8 cellular contexts compared by ENCODE assay signal in the genomic region with DNA sequence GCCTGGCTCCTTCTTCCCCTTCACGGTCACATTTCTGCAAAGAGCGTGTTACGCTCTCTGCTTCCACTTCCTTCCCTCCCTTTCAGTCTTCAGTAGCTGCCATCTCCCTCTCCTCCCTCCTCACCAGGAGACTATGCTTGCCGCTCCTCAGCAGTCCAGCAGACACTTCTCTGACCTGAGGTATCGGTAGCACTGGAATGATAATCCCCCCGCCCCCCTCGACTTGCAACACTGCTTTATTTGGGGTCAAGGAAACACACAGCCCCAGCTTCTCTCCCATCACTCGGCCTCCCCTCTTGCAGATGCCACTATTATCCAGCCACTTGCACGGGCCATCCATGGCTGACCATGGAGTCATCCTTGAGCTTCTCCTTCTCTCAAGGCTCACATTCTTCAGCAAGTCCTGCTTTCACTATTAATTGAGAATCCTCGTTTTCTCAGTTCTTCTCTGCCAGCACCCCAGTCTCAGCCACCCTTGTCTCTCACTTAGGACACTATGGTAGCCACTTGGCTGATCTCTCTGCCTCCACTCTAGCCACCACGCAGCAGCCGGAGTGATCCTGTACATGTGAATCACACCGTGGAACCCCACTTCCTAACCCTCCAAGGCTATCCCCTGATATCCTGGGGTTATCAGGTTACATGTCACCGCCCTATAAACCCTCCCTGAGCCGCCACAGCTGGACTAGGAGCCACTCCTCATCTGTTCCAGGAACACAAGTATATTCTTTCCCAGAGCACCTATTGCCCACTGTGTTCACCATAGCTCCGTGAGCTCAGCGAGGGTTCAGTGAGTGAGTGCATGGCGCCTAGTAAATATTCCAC. TPM values are rescaled to one million over a fixed set of nuclear protein-coding genes. Genes with fewer than 3 reads are reported as not detected.
DNase-seq lines count a peak whose midpoint lies in the region; ATAC-seq, FAIRE-seq and TF ChIP-seq lines count a peak whose summit lies in the region.

No MANE protein-coding gene starts in this region.

- no peak for TF ChIP-seq POLR2A in H1 (IDR thresholded peaks at IDR 0.05; ENCODE audit: control extremely low read depth in 1 of 2, low read depth in 2 of 2, low read length in 2 of 2)

- peak overlapping the region; percentile 75; the same call in 1 of the 2 replicates for H2BK12ac ChIP-seq in H1 (ENCODE audit: low read depth, low read length)

- no peak overlapping the region; the same call in 1 of the 2 replicates for H4K8ac ChIP-seq in H1 (ENCODE audit: extremely low read depth, insufficient read depth, low read length)

- TF ChIP-seq RAD21 in H1 (IDR thresholded peaks at IDR 0.05 in 1 of 2, conservative IDR thresholded peaks at IDR 0.05 in 1 of 2; ENCODE audit: low read depth in 2 of 2, low read length in 2 of 2): no peak

- peaks cover 52% of the 10 kb centered on the region for H3K4me1 Mint-ChIP-seq in T-helper 17 cell

- no peaks in the 10 kb centered on the region for H3K9me3 ChIP-seq in T-helper 17 cell (ENCODE audit: control insufficient read depth, low read length, poor library complexity, severe bottlenecking)
- H3K9me3 ChIP-seq in H1 (ENCODE audit: insufficient read depth in 2 of 2, low read depth in 1 of 2, low read length in 1 of 2): no peaks in the 10 kb centered on the region
- H3K9me3 ChIP-seq in muscle layer of duodenum (ENCODE audit: control insufficient read depth in 1 of 2, low read length in 2 of 2): no peaks in the 10 kb centered on the region

- peak overlapping the region; percentile 23 for H3K4me3 ChIP-seq in AG09309 (ENCODE audit: control insufficient read depth, low read depth, low read length)
- H3K4me3 ChIP-seq in H1 (ENCODE audit: extremely low read depth in 1 of 4, insufficient read depth in 2 of 4, low read depth in 3 of 4, low read length in 4 of 4): peak overlapping the region; percentile 39 to 87 (median 68); a peak in 5 of 8 replicates
- H3K4me3 ChIP-seq in muscle layer of duodenum (ENCODE audit: low read depth in 1 of 2, low read length in 2 of 2): peak overlapping the region; percentile 72 to 86

- peak overlapping the region; percentile 100 for H2AFZ ChIP-seq in H1 (ENCODE audit: low read length)

- peak overlapping the region; percentile 24; the same call in 1 of the 2 replicates for H2BK20ac ChIP-seq in H1 (ENCODE audit: low read length)

- H4K91ac ChIP-seq in H1 (replicated peaks; ENCODE audit: insufficient read length, low read length): peak overlapping the region; percentile 20

- DNase-seq in AG09309 (ENCODE audit: low read depth) (no peak), HK-2 (ENCODE audit: unreplicated experiment) (peak; percentile 49), T-helper 17 cell (no peak), H1 (ENCODE audit: low read depth in 1 of 2, low spot score in 2 of 2) (no peak), mucosa of gallbladder (ENCODE audit: low spot score) (no peak), foreskin melanocyte (no peak)

- peak overlapping the region; percentile 22 for H2BK120ac ChIP-seq in H1 (replicated peaks; ENCODE audit: low read depth, low read length)

- H3K27ac Mint-ChIP-seq in T-helper 17 cell: peak overlapping the region; percentile 99

- CTCF ChIA-PET in H1 (lab: Charles Lee; ENCODE audit: partially characterized antibody): interaction anchor here (0.6 to 5.5 kb wide), 48 partner anchors 8 to 554 kb away, joined by 3 to 62 read pairs (median 4); a partner anchor contains a TSS

- H3K27me3 ChIP-seq in H1 (replicated peaks in 1 of 4; ENCODE audit: control insufficient read depth in 3 of 4, extremely low read depth in 1 of 4, insufficient read depth in 3 of 4, low read length in 3 of 4): no peaks in the 10 kb centered on the region; a peak in 2 of 7 replicates
- no peaks in the 10 kb centered on the region for H3K27me3 ChIP-seq in muscle layer of duodenum (ENCODE audit: low read depth, low read length)

- no peak overlapping the region for H3K14ac ChIP-seq in H1 (ENCODE audit: insufficient read length)

- no peak overlapping the region for H3K9ac ChIP-seq in H1 (replicated peaks in 1 of 4; ENCODE audit: extremely low read depth in 1 of 4, low read depth in 3 of 4, low read length in 3 of 4)

- H3K23me2 ChIP-seq in H1 (ENCODE audit: low read depth, low read length): peaks cover 8% of the 10 kb centered on the region; the same call in 1 of the 2 replicates

- H4K20me1 ChIP-seq in H1 (replicated peaks in 1 of 2; ENCODE audit: control insufficient read depth in 1 of 2, insufficient read depth in 2 of 2, low read length in 2 of 2): no peaks in the 10 kb centered on the region

- H3K18ac ChIP-seq in H1 (ENCODE audit: extremely low read depth, low read length): no peak overlapping the region; the same call in 1 of the 2 replicates

- no peak overlapping the region for H2BK5ac ChIP-seq in H1 (ENCODE audit: low read depth, low read length)

- TF ChIP-seq CTCF in AG09309 (IDR thresholded peaks at IDR 0.05; ENCODE audit: control insufficient read depth, insufficient read depth, low read depth, low read length, missing control alignments) (no peak), H1 (IDR thresholded peaks at IDR 0.05; ENCODE audit: control extremely low read depth in 1 of 3, insufficient read depth in 1 of 3, low read depth in 1 of 3, low read length in 3 of 3) (no peak)

- H2AK5ac ChIP-seq in H1 (ENCODE audit: low read depth, low read length): no peak overlapping the region

- no peak for FAIRE-seq in H1 (lab: Jason Lieb, UNC)

- H3K23ac ChIP-seq in H1 (ENCODE audit: insufficient read length): no peak overlapping the region

- no peak for TF ChIP-seq EP300 in H1 (IDR thresholded peaks at IDR 0.05; ENCODE audit: borderline replicate concordance in 1 of 2, low read depth in 2 of 2, low read length in 2 of 2)

- no peak overlapping the region for H3K4ac ChIP-seq in H1 (replicated peaks; ENCODE audit: insufficient read length, low read depth, low read length)

- peak overlapping the region; percentile 95; the same call in 1 of the 2 replicates for H2BK15ac ChIP-seq in H1 (ENCODE audit: low read length)

- ATAC-seq in GM18511 (IDR thresholded peaks at IDR 0.05; ENCODE audit: unreplicated experiment): peak; percentile 14
- peak; percentile 24 for ATAC-seq in T-helper 17 cell

- H3K4me1 ChIP-seq in H1 (replicated peaks in 1 of 4; ENCODE audit: control insufficient read depth in 3 of 4, insufficient read depth in 4 of 4, low read length in 3 of 4) (peaks cover 6 to 12% (median 9%) of the 10 kb centered on the region in 4 experiments; a peak in 6 of 7 replicates), muscle layer of duodenum (ENCODE audit: control insufficient read depth in 1 of 2, insufficient read depth in 2 of 2, low read length in 2 of 2) (peaks cover 4 to 27% of the 10 kb centered on the region in 2 donors)

- H3K56ac ChIP-seq in H1 (replicated peaks; ENCODE audit: insufficient read length, low read depth, low read length): no peak overlapping the region

- H3K4me2 ChIP-seq in H1 (ENCODE audit: insufficient read depth in 1 of 2, low read depth in 2 of 2, low read length in 2 of 2): peak overlapping the region; percentile 46 to 68

- POLR2A ChIA-PET in H1 (lab: Charles Lee; ENCODE audit: partially characterized antibody): interaction anchor here (0.8 to 1.7 kb wide), 2 partner anchors 264 to 296 kb away, joined by 3 to 6 read pairs; a partner anchor contains a TSS

- H3K79me1 ChIP-seq in H1 (ENCODE audit: low read depth, low read length): no peaks in the 10 kb centered on the region

- no peak overlapping the region for H4K5ac ChIP-seq in H1 (ENCODE audit: insufficient read length, low read depth, low read length)

- H3K27ac ChIP-seq in H1 (ENCODE audit: low read depth, low read length): no peak overlapping the region
- peak overlapping the region; percentile 92 for H3K27ac ChIP-seq in muscle layer of duodenum (ENCODE audit: low read length)

- no peaks in the 10 kb centered on the region for H3K27me3 Mint-ChIP-seq in T-helper 17 cell

- H3K4me3 Mint-ChIP-seq in T-helper 17 cell: peak overlapping the region; percentile 99

- H3K36me3 ChIP-seq in H1 (ENCODE audit: control insufficient read depth in 2 of 4, insufficient read depth in 4 of 4, low read length in 3 of 4): no peaks in the 10 kb centered on the region
- no peaks in the 10 kb centered on the region for H3K36me3 ChIP-seq in muscle layer of duodenum (ENCODE audit: control insufficient read depth in 1 of 2, insufficient read depth in 2 of 2, low read length in 2 of 2)

- H3K36me3 Mint-ChIP-seq in T-helper 17 cell (ENCODE audit: low read depth): peaks cover 5% of the 10 kb centered on the region

- WGBS in H1 (ENCODE audit: extremely low coverage in 1 of 2, insufficient coverage in 1 of 2, insufficient read length in 1 of 2, insufficient replicate concordance in 2 of 2, low coverage in 1 of 2, low lambda C conversion rate in 2 of 2, missing lambda C conversion rate in 1 of 2), 2 experiments: 53% methylated on average over 18 of the region's 18 CpGs; no CpG with 5 or more reads in 1 of the 2 experiments

- 0 out of 4 replicates have a peak, but pooled peaks cover 0 to 3% of the 10 kb centered on the region in 2 experiments for H3K79me2 ChIP-seq in H1 (ENCODE audit: control insufficient read depth in 1 of 2, insufficient read depth in 2 of 2, low read length in 2 of 2)

TF ChIP-seq in H1, 55 proteins besides CTCF, POLR2A, EP300 and RAD21:
- TF ChIP-seq POU5F1 (IDR thresholded peaks at IDR 0.05; ENCODE audit: low read depth, low read length): no peak
- TF ChIP-seq TBP (IDR thresholded peaks at IDR 0.05; ENCODE audit: low read depth, low read length): 0 out of 2 replicates have a peak, but pooled peaks have one; percentile 10
- TF ChIP-seq CTBP2 (IDR thresholded peaks at IDR 0.05; ENCODE audit: borderline replicate concordance, insufficient read depth, insufficient read length, low read length): no peak
- no peak for TF ChIP-seq HDAC6 (IDR thresholded peaks at IDR 0.05; ENCODE audit: low read depth, low read length)
- TF ChIP-seq POLR2AphosphoS5 (IDR thresholded peaks at IDR 0.05; ENCODE audit: low read depth, low read length): no peak

RNA-seq across cellular contexts. Expression of a gene that starts 1.0 kb away (rescaled TPM):
- total RNA-seq in T-helper 17 cell (10 to 100 TPM; 46.8 to 47.8 TPM), mucosa of gallbladder (36.5 TPM)
- total RNA-seq in H1 (2021; fragmentation: NEBNext Ultra II Directional; extraction: Animal tissue kit (Norgen Biotek cat#: 25700)): 15.9 and 17.6 TPM in 2 replicates
- 8.2 and 12.6 TPM in 2 replicates for polyA plus RNA-seq in H1 (2011; rRNA removed)
- 11.1 TPM for polyA plus RNA-seq in H1 (2011; cell fraction: cytosol; rRNA removed)
- 11.2 TPM for polyA plus RNA-seq in H1 (2011; cell fraction: nucleus; rRNA removed)
- polyA plus RNA-seq in H1 (2012, experiment 1 of 2): 9.6 to 13.3 TPM (median 11.2 TPM) in 4 replicates
- 0.62 TPM for polyA plus RNA-seq in H1 (2012, experiment 2 of 2)
- 9.4 TPM for polyA plus RNA-seq in H1 (2013, experiment 1 of 2)
- polyA plus RNA-seq in H1 (2013, experiment 2 of 2): 8.4 TPM
- polyA minus RNA-seq in H1 (2011; rRNA and poly(A)+ RNA removed): 23.2 and 29.5 TPM in 2 replicates
- 14.2 TPM for polyA minus RNA-seq in H1 (2011; cell fraction: cytosol; rRNA and poly(A)+ RNA removed)
- polyA minus RNA-seq in H1 (2011; cell fraction: nucleus; rRNA and poly(A)+ RNA removed): 25.1 TPM

Comparison
In these comparisons a context has a peak if more than half of its experiments do, and no peak if none do; other contexts are left out.
1. H3K4me3 ChIP-seq: peak in every context shown above with its lines; median percentile 79 in muscle layer of duodenum; 68 in H1; 23 in AG09309.